In the genomic region with DNA sequence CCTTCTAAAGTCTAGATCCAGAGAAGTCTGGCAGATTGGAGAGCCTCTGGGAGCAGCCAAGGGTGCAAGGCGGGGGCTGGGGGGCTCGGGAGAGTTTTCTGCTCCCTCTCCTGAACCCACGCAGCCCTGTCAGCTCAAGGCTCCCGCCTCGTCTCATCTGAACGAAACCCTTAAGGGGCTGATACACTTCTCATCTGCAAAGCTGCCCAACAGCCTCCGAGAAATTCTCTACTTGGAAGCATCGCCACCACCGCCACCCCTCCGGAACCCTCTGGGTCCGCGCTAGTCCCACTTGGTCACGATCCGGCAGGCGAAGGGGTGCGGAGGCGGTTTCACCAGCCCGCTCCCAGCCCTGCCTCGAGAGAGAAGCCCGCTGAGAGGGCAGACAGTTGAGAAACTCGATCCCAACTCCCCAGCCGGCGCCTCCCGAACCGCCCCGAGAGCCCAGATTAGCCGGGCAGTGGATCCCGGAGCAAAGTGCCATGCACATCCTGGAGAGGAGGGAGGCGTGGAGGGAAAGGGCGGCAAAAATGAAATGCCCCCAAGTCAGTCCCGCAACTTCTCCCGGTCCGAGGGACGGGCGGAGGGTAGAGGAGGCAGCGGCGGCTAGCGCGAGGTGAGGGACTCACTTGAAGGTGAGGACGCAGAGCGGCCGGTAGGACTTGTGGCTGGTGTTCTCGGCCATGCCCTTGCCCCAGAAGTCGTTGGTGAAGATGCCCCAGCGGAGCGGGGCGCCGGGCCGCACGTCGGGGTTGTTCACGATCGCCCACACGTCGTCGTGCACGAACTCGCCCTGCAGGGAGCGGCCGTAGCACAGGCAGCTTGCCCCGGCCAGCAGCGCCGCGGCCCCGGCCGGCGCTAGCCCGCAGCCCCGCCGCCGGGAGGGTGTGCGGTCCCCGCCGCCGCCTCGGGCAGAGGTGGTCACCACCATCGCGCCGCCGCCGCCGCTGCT, we compare ENCODE assay signal across 8 cellular contexts. TPM values are rescaled to one million over a fixed set of nuclear protein-coding genes. Genes with fewer than 3 reads are reported as not detected.
DNase-seq lines count a peak whose midpoint lies in the region; ATAC-seq and TF ChIP-seq lines count a peak whose summit lies in the region.

No MANE protein-coding gene starts in this region.

- peak overlapping the region; percentile 83 for H3K4me2 ChIP-seq in neuronal stem cell (ENCODE audit: insufficient read depth, low read length, poor library complexity, severe bottlenecking)

- H4K8ac ChIP-seq in neuronal stem cell (ENCODE audit: low read depth, low read length): no peak overlapping the region

- ATAC-seq in HG03066 (IDR thresholded peaks at IDR 0.05; ENCODE audit: low read depth, unreplicated experiment): peak; percentile 27
- peak; percentile 54 for ATAC-seq in SK-N-SH treated with all-trans-retinoic acid at 6 μM for 48 hours

- H3K9me3 ChIP-seq in neuronal stem cell (replicated peaks in 1 of 2; ENCODE audit: control insufficient read depth in 2 of 2, insufficient read depth in 1 of 2, low read depth in 1 of 2, low read length in 2 of 2): peaks cover 3 to 13% of the 10 kb centered on the region in 2 donors

- H3K4me1 ChIP-seq in neuronal stem cell (ENCODE audit: control insufficient read depth in 2 of 2, insufficient read depth in 1 of 2, low read depth in 1 of 2, low read length in 2 of 2): peaks cover 0 to 7% of the 10 kb centered on the region in 2 donors

- H2BK12ac ChIP-seq in neuronal stem cell (ENCODE audit: low read length): peak overlapping the region; percentile 65

- peak overlapping the region; percentile 94 for H3K18ac ChIP-seq in neuronal stem cell (ENCODE audit: low read length)

- DNase-seq in NCI-H748 (lab: John Stamatoyannopoulos, UW; ENCODE audit: unreplicated experiment) (peak; percentile 59), NCI-H748 treated with DMSO at 0.1 percent for 48 hours (lab: John Stamatoyannopoulos, UW) (no peak), fibroblast of villous mesenchyme (ENCODE audit: low read depth) (peak; percentile 49), neuronal stem cell (ENCODE audit: low spot score) (peak; percentile 56), NCI-H446 (lab: John Stamatoyannopoulos, UW) (no peak), HUDEP-2 (lab: John Stamatoyannopoulos, UW; ENCODE audit: unreplicated experiment in 76 of 76) (no peak)

- peak overlapping the region; percentile 53 for H3K23ac ChIP-seq in neuronal stem cell (ENCODE audit: low read depth, low read length, poor library complexity)

- peak overlapping the region; percentile 38 for H3K27ac ChIP-seq in neuronal stem cell (replicated peaks; ENCODE audit: low read length)

- H3K14ac ChIP-seq in neuronal stem cell (ENCODE audit: low read length): peak overlapping the region; percentile 84

- H4K91ac ChIP-seq in neuronal stem cell (ENCODE audit: low read depth, low read length, poor library complexity): no peak overlapping the region

- WGBS in neuronal stem cell (ENCODE audit: extremely low coverage in 2 of 2, insufficient read length in 2 of 2, insufficient replicate concordance in 1 of 2), 2 donors: no CpG with 5 or more reads among the region's 82 CpGs

- H3K4me3 ChIP-seq in fibroblast of villous mesenchyme (ENCODE audit: low read depth, low read length) (peak overlapping the region; percentile 83), neuronal stem cell (ENCODE audit: low read length in 2 of 2) (peak overlapping the region; percentile 83 to 95)

- H2AFZ ChIP-seq in neuronal stem cell (ENCODE audit: low read length): peak overlapping the region; percentile 99

- peak overlapping the region; percentile 81 for H2BK120ac ChIP-seq in neuronal stem cell (ENCODE audit: low read depth, low read length)

- H2AK5ac ChIP-seq in neuronal stem cell (ENCODE audit: low read depth, low read length): peak overlapping the region; percentile 26

- H3K27me3 ChIP-seq in neuronal stem cell (ENCODE audit: control insufficient read depth in 3 of 3, insufficient read depth in 3 of 3, low read depth in 1 of 3, low read length in 3 of 3): no peaks in the 10 kb centered on the region

- no peak for TF ChIP-seq CTCF in fibroblast of villous mesenchyme (IDR thresholded peaks at IDR 0.05; ENCODE audit: insufficient read depth, low read depth, low read length)

- H3K9ac ChIP-seq in neuronal stem cell (ENCODE audit: low read depth, low read length, poor library complexity): peak overlapping the region; percentile 89

- peak overlapping the region; percentile 90 for H2BK5ac ChIP-seq in neuronal stem cell (ENCODE audit: low read length)

- no peaks in the 10 kb centered on the region for H3K79me1 ChIP-seq in neuronal stem cell (ENCODE audit: low read depth, low read length)

- H2BK15ac ChIP-seq in neuronal stem cell (ENCODE audit: low read length): peak overlapping the region; percentile 65

- H3K36me3 ChIP-seq in neuronal stem cell (replicated peaks in 1 of 2; ENCODE audit: control insufficient read depth in 2 of 2, insufficient read depth in 2 of 2, low read length in 2 of 2): no peaks in the 10 kb centered on the region

- H3K4ac ChIP-seq in neuronal stem cell (ENCODE audit: low read length): no peak overlapping the region

TF ChIP-seq in SK-N-SH treated with all-trans-retinoic acid at 6 μM for 48 hours, 23 proteins besides CTCF, POLR2A, EP300 and RAD21 (continues in another document):
- no peak for TF ChIP-seq ZNF565 (CRISPR knock-in tag; conservative IDR thresholded peaks at IDR 0.05; ENCODE audit: low read depth)
- no peak for TF ChIP-seq BACH2 (CRISPR knock-in tag; IDR thresholded peaks at IDR 0.05; ENCODE audit: borderline replicate concordance)
- no peak for TF ChIP-seq ARNTL (CRISPR knock-in tag; IDR thresholded peaks at IDR 0.05; ENCODE audit: borderline replicate concordance, low read depth)
- TF ChIP-seq, protein P1, sequence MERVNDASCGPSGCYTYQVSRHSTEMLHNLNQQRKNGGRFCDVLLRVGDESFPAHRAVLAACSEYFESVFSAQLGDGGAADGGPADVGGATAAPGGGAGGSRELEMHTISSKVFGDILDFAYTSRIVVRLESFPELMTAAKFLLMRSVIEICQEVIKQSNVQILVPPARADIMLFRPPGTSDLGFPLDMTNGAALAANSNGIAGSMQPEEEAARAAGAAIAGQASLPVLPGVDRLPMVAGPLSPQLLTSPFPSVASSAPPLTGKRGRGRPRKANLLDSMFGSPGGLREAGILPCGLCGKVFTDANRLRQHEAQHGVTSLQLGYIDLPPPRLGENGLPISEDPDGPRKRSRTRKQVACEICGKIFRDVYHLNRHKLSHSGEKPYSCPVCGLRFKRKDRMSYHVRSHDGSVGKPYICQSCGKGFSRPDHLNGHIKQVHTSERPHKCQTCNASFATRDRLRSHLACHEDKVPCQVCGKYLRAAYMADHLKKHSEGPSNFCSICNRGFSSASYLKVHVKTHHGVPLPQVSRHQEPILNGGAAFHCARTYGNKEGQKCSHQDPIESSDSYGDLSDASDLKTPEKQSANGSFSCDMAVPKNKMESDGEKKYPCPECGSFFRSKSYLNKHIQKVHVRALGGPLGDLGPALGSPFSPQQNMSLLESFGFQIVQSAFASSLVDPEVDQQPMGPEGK (CRISPR knock-in tag; IDR thresholded peaks at IDR 0.05; ENCODE audit: borderline replicate concordance): no peak
- TF ChIP-seq ZNF70 (CRISPR knock-in tag; IDR thresholded peaks at IDR 0.05): no peak
- no peak for TF ChIP-seq GLIS3 (CRISPR knock-in tag; IDR thresholded peaks at IDR 0.05)
- TF ChIP-seq ZNF8 (CRISPR knock-in tag; IDR thresholded peaks at IDR 0.05): no peak
- TF ChIP-seq ESRRG (CRISPR knock-in tag; IDR thresholded peaks at IDR 0.05): no peak
- TF ChIP-seq, protein P2, sequence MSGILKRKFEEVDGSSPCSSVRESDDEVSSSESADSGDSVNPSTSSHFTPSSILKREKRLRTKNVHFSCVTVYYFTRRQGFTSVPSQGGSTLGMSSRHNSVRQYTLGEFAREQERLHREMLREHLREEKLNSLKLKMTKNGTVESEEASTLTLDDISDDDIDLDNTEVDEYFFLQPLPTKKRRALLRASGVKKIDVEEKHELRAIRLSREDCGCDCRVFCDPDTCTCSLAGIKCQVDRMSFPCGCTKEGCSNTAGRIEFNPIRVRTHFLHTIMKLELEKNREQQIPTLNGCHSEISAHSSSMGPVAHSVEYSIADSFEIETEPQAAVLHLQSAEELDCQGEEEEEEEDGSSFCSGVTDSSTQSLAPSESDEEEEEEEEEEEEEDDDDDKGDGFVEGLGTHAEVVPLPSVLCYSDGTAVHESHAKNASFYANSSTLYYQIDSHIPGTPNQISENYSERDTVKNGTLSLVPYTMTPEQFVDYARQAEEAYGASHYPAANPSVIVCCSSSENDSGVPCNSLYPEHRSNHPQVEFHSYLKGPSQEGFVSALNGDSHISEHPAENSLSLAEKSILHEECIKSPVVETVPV (CRISPR knock-in tag; IDR thresholded peaks at IDR 0.05): no peak
- no peak for TF ChIP-seq PPARA (CRISPR knock-in tag; IDR thresholded peaks at IDR 0.05; ENCODE audit: borderline replicate concordance)
- no peak for TF ChIP-seq ZC3H10 (CRISPR knock-in tag; IDR thresholded peaks at IDR 0.05)
- no peak for TF ChIP-seq ZFP30 (CRISPR knock-in tag; IDR thresholded peaks at IDR 0.05)
- TF ChIP-seq, protein P3, sequence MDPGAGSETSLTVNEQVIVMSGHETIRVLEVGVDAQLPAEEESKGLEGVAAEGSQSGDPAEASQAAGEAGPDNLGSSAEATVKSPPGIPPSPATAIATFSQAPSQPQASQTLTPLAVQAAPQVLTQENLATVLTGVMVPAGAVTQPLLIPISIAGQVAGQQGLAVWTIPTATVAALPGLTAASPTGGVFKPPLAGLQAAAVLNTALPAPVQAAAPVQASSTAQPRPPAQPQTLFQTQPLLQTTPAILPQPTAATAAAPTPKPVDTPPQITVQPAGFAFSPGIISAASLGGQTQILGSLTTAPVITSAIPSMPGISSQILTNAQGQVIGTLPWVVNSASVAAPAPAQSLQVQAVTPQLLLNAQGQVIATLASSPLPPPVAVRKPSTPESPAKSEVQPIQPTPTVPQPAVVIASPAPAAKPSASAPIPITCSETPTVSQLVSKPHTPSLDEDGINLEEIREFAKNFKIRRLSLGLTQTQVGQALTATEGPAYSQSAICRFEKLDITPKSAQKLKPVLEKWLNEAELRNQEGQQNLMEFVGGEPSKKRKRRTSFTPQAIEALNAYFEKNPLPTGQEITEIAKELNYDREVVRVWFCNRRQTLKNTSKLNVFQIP (CRISPR knock-in tag; IDR thresholded peaks at IDR 0.05; ENCODE audit: borderline replicate concordance, low read depth): no peak
- no peak for TF ChIP-seq TOX (CRISPR knock-in tag; IDR thresholded peaks at IDR 0.05; ENCODE audit: borderline replicate concordance)

RNA-seq across cellular contexts. Expression of a gene that starts 0.6 kb away (rescaled TPM):
- 12.2 and 33.2 TPM in 2 replicates for total RNA-seq in fibroblast of villous mesenchyme
- 4.6 TPM for polyA plus RNA-seq in neuronal stem cell (2013, experiment 1 of 2)
- 4.5 TPM for polyA plus RNA-seq in neuronal stem cell (2013, experiment 2 of 2)

Comparison
In these comparisons a context has a peak if more than half of its experiments do, and no peak if none do; other contexts are left out.
1. DNase-seq: peak in NCI-H748 (single experiment), fibroblast of villous mesenchyme (single experiment) and neuronal stem cell (single experiment); none in NCI-H748 treated with DMSO at 0.1 percent for 48 hours (single experiment), NCI-H446 (0 of 2) and HUDEP-2 (0 of 76).